ENCODE assay signal across 1 cellular context in the genomic region with DNA sequence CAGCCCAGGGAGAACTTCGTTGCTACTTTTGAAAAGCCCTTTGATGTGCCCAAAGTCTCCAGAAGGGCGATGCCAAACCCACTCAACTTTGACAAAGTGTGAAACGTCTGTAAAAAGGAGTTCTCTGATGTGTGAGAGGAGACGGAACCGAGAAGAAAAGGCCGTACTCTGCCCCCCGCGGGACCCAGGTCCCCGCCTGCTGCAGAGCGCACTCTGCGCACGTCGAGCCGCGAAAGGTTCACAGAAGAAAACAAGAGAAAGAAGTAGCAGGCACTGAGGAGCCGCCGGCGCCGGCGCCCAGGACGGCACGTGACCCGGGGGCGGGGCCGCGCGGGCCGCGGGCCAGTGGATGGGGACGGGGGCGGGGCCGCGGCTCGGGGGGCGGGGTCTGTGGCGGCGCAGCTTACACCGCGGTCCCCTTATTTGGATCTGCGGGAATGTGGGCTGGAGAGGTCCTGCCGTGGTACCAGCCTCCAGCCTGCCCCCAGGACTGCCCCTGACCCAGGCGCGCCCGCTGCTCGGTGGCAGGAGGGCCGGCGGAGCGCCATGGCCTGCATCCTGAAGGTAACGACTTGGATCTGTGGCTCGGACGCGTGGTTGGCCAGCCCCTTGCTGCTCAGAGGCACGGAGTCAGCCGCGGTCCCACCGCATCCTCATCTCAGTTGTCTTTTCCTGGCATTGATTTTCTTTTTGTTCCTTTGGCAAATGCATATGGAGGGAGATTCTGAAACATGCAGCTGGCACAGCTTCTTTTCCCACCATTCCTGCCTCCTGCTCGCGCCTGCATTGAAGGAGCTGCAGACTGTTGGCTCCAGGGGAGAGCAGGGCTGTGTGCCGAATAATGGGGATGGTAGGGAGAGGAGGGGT.
TF ChIP-seq lines count a peak whose summit lies in the region.

A gene (plus strand): TSS at position 426 of the 867 bp plus-strand sequence.

TF ChIP-seq in WTC11, 78 proteins besides CTCF, POLR2A, EP300 and RAD21 (continued from another document and continues in another):
- TF ChIP-seq, protein P1, sequence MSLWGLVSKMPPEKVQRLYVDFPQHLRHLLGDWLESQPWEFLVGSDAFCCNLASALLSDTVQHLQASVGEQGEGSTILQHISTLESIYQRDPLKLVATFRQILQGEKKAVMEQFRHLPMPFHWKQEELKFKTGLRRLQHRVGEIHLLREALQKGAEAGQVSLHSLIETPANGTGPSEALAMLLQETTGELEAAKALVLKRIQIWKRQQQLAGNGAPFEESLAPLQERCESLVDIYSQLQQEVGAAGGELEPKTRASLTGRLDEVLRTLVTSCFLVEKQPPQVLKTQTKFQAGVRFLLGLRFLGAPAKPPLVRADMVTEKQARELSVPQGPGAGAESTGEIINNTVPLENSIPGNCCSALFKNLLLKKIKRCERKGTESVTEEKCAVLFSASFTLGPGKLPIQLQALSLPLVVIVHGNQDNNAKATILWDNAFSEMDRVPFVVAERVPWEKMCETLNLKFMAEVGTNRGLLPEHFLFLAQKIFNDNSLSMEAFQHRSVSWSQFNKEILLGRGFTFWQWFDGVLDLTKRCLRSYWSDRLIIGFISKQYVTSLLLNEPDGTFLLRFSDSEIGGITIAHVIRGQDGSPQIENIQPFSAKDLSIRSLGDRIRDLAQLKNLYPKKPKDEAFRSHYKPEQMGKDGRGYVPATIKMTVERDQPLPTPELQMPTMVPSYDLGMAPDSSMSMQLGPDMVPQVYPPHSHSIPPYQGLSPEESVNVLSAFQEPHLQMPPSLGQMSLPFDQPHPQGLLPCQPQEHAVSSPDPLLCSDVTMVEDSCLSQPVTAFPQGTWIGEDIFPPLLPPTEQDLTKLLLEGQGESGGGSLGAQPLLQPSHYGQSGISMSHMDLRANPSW (CRISPR knock-in tag; conservative IDR thresholded peaks at IDR 0.05; ENCODE audit: low read depth), result no peak
- TF ChIP-seq, protein P2, sequence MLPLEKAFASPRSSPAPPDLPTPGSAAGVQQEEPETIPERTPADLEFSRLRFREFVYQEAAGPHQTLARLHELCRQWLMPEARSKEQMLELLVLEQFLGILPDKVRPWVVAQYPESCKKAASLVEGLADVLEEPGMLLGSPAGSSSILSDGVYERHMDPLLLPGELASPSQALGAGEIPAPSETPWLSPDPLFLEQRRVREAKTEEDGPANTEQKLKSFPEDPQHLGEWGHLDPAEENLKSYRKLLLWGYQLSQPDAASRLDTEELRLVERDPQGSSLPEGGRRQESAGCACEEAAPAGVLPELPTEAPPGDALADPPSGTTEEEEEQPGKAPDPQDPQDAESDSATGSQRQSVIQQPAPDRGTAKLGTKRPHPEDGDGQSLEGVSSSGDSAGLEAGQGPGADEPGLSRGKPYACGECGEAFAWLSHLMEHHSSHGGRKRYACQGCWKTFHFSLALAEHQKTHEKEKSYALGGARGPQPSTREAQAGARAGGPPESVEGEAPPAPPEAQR (CRISPR knock-in tag; IDR thresholded peaks at IDR 0.05), result no peak
- TF ChIP-seq NFE2L1 (CRISPR knock-in tag; IDR thresholded peaks at IDR 0.05), result no peak
- TF ChIP-seq MXD4 (CRISPR knock-in tag; IDR thresholded peaks at IDR 0.05; ENCODE audit: borderline replicate concordance), result no peak
- no peak for TF ChIP-seq TEAD4 (CRISPR knock-in tag; IDR thresholded peaks at IDR 0.05)
- TF ChIP-seq, protein P3, sequence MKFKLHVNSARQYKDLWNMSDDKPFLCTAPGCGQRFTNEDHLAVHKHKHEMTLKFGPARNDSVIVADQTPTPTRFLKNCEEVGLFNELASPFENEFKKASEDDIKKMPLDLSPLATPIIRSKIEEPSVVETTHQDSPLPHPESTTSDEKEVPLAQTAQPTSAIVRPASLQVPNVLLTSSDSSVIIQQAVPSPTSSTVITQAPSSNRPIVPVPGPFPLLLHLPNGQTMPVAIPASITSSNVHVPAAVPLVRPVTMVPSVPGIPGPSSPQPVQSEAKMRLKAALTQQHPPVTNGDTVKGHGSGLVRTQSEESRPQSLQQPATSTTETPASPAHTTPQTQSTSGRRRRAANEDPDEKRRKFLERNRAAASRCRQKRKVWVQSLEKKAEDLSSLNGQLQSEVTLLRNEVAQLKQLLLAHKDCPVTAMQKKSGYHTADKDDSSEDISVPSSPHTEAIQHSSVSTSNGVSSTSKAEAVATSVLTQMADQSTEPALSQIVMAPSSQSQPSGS (CRISPR knock-in tag; IDR thresholded peaks at IDR 0.05; ENCODE audit: borderline replicate concordance, low read depth), result no peak
- peak; percentile 77 for TF ChIP-seq TEAD1 (CRISPR knock-in tag; IDR thresholded peaks at IDR 0.05)
- no peak for TF ChIP-seq NR2C2 (CRISPR knock-in tag; IDR thresholded peaks at IDR 0.05)
- TF ChIP-seq, protein P4, sequence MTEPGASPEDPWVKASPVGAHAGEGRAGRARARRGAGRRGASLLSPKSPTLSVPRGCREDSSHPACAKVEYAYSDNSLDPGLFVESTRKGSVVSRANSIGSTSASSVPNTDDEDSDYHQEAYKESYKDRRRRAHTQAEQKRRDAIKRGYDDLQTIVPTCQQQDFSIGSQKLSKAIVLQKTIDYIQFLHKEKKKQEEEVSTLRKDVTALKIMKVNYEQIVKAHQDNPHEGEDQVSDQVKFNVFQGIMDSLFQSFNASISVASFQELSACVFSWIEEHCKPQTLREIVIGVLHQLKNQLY (CRISPR knock-in tag; IDR thresholded peaks at IDR 0.05), result no peak
- no peak for TF ChIP-seq NR1H2 (CRISPR knock-in tag; IDR thresholded peaks at IDR 0.05)
- peak; percentile 57; the same call in 1 of the 2 replicates for TF ChIP-seq ETV6 (CRISPR knock-in tag; IDR thresholded peaks at IDR 0.05)
- no peak for TF ChIP-seq CBFB (CRISPR knock-in tag; IDR thresholded peaks at IDR 0.05; ENCODE audit: low read depth)
- TF ChIP-seq EMX1 (CRISPR knock-in tag; IDR thresholded peaks at IDR 0.05), result no peak
- TF ChIP-seq, protein P5, sequence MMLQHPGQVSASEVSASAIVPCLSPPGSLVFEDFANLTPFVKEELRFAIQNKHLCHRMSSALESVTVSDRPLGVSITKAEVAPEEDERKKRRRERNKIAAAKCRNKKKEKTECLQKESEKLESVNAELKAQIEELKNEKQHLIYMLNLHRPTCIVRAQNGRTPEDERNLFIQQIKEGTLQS (CRISPR knock-in tag; conservative IDR thresholded peaks at IDR 0.05), result no peak
- TF ChIP-seq, protein P6, sequence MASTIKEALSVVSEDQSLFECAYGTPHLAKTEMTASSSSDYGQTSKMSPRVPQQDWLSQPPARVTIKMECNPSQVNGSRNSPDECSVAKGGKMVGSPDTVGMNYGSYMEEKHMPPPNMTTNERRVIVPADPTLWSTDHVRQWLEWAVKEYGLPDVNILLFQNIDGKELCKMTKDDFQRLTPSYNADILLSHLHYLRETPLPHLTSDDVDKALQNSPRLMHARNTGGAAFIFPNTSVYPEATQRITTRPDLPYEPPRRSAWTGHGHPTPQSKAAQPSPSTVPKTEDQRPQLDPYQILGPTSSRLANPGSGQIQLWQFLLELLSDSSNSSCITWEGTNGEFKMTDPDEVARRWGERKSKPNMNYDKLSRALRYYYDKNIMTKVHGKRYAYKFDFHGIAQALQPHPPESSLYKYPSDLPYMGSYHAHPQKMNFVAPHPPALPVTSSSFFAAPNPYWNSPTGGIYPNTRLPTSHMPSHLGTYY (CRISPR knock-in tag; IDR thresholded peaks at IDR 0.05), result no peak
- TF ChIP-seq FOXK1 (CRISPR knock-in tag; IDR thresholded peaks at IDR 0.05), result peak; percentile 51
- no peak for TF ChIP-seq JUN (CRISPR knock-in tag; IDR thresholded peaks at IDR 0.05)
- no peak for TF ChIP-seq ELF4 (CRISPR knock-in tag; IDR thresholded peaks at IDR 0.05; ENCODE audit: low read depth)
- no peak for TF ChIP-seq MYBL2 (CRISPR knock-in tag; IDR thresholded peaks at IDR 0.05)
- no peak for TF ChIP-seq ZNF263 (CRISPR knock-in tag; IDR thresholded peaks at IDR 0.05; ENCODE audit: low read depth)
- TF ChIP-seq CREB1 (CRISPR knock-in tag; IDR thresholded peaks at IDR 0.05), result no peak
- TF ChIP-seq, protein P7, sequence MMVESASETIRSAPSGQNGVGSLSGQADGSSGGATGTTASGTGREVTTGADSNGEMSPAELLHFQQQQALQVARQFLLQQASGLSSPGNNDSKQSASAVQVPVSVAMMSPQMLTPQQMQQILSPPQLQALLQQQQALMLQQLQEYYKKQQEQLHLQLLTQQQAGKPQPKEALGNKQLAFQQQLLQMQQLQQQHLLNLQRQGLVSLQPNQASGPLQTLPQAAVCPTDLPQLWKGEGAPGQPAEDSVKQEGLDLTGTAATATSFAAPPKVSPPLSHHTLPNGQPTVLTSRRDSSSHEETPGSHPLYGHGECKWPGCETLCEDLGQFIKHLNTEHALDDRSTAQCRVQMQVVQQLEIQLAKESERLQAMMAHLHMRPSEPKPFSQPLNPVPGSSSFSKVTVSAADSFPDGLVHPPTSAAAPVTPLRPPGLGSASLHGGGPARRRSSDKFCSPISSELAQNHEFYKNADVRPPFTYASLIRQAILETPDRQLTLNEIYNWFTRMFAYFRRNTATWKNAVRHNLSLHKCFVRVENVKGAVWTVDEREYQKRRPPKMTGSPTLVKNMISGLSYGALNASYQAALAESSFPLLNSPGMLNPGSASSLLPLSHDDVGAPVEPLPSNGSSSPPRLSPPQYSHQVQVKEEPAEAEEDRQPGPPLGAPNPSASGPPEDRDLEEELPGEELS (CRISPR knock-in tag; IDR thresholded peaks at IDR 0.05), result no peak; the same call in 1 of the 2 replicates
- TF ChIP-seq, protein P8, sequence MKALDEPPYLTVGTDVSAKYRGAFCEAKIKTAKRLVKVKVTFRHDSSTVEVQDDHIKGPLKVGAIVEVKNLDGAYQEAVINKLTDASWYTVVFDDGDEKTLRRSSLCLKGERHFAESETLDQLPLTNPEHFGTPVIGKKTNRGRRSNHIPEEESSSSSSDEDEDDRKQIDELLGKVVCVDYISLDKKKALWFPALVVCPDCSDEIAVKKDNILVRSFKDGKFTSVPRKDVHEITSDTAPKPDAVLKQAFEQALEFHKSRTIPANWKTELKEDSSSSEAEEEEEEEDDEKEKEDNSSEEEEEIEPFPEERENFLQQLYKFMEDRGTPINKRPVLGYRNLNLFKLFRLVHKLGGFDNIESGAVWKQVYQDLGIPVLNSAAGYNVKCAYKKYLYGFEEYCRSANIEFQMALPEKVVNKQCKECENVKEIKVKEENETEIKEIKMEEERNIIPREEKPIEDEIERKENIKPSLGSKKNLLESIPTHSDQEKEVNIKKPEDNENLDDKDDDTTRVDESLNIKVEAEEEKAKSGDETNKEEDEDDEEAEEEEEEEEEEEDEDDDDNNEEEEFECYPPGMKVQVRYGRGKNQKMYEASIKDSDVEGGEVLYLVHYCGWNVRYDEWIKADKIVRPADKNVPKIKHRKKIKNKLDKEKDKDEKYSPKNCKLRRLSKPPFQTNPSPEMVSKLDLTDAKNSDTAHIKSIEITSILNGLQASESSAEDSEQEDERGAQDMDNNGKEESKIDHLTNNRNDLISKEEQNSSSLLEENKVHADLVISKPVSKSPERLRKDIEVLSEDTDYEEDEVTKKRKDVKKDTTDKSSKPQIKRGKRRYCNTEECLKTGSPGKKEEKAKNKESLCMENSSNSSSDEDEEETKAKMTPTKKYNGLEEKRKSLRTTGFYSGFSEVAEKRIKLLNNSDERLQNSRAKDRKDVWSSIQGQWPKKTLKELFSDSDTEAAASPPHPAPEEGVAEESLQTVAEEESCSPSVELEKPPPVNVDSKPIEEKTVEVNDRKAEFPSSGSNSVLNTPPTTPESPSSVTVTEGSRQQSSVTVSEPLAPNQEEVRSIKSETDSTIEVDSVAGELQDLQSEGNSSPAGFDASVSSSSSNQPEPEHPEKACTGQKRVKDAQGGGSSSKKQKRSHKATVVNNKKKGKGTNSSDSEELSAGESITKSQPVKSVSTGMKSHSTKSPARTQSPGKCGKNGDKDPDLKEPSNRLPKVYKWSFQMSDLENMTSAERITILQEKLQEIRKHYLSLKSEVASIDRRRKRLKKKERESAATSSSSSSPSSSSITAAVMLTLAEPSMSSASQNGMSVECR (CRISPR knock-in tag; IDR thresholded peaks at IDR 0.05; ENCODE audit: borderline replicate concordance), result no peak
- TF ChIP-seq, protein P9, sequence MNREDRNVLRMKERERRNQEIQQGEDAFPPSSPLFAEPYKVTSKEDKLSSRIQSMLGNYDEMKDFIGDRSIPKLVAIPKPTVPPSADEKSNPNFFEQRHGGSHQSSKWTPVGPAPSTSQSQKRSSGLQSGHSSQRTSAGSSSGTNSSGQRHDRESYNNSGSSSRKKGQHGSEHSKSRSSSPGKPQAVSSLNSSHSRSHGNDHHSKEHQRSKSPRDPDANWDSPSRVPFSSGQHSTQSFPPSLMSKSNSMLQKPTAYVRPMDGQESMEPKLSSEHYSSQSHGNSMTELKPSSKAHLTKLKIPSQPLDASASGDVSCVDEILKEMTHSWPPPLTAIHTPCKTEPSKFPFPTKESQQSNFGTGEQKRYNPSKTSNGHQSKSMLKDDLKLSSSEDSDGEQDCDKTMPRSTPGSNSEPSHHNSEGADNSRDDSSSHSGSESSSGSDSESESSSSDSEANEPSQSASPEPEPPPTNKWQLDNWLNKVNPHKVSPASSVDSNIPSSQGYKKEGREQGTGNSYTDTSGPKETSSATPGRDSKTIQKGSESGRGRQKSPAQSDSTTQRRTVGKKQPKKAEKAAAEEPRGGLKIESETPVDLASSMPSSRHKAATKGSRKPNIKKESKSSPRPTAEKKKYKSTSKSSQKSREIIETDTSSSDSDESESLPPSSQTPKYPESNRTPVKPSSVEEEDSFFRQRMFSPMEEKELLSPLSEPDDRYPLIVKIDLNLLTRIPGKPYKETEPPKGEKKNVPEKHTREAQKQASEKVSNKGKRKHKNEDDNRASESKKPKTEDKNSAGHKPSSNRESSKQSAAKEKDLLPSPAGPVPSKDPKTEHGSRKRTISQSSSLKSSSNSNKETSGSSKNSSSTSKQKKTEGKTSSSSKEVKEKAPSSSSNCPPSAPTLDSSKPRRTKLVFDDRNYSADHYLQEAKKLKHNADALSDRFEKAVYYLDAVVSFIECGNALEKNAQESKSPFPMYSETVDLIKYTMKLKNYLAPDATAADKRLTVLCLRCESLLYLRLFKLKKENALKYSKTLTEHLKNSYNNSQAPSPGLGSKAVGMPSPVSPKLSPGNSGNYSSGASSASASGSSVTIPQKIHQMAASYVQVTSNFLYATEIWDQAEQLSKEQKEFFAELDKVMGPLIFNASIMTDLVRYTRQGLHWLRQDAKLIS (CRISPR knock-in tag; IDR thresholded peaks at IDR 0.05; ENCODE audit: borderline replicate concordance), result 0 out of 2 replicates have a peak, but pooled peaks have one; percentile 21
- TF ChIP-seq, protein P10, sequence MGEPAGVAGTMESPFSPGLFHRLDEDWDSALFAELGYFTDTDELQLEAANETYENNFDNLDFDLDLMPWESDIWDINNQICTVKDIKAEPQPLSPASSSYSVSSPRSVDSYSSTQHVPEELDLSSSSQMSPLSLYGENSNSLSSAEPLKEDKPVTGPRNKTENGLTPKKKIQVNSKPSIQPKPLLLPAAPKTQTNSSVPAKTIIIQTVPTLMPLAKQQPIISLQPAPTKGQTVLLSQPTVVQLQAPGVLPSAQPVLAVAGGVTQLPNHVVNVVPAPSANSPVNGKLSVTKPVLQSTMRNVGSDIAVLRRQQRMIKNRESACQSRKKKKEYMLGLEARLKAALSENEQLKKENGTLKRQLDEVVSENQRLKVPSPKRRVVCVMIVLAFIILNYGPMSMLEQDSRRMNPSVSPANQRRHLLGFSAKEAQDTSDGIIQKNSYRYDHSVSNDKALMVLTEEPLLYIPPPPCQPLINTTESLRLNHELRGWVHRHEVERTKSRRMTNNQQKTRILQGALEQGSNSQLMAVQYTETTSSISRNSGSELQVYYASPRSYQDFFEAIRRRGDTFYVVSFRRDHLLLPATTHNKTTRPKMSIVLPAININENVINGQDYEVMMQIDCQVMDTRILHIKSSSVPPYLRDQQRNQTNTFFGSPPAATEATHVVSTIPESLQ (CRISPR knock-in tag; IDR thresholded peaks at IDR 0.05), result no peak
- no peak for TF ChIP-seq ZNF317 (CRISPR knock-in tag; IDR thresholded peaks at IDR 0.05; ENCODE audit: borderline replicate concordance, low read depth)
- no peak for TF ChIP-seq ATF1 (CRISPR knock-in tag; IDR thresholded peaks at IDR 0.05)
- TF ChIP-seq, protein P11, sequence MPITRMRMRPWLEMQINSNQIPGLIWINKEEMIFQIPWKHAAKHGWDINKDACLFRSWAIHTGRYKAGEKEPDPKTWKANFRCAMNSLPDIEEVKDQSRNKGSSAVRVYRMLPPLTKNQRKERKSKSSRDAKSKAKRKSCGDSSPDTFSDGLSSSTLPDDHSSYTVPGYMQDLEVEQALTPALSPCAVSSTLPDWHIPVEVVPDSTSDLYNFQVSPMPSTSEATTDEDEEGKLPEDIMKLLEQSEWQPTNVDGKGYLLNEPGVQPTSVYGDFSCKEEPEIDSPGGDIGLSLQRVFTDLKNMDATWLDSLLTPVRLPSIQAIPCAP (CRISPR knock-in tag; IDR thresholded peaks at IDR 0.05), result no peak
- no peak for TF ChIP-seq TP53 (CRISPR knock-in tag; IDR thresholded peaks at IDR 0.05)
